11 cellular contexts compared by ENCODE assay signal in the genomic region with DNA sequence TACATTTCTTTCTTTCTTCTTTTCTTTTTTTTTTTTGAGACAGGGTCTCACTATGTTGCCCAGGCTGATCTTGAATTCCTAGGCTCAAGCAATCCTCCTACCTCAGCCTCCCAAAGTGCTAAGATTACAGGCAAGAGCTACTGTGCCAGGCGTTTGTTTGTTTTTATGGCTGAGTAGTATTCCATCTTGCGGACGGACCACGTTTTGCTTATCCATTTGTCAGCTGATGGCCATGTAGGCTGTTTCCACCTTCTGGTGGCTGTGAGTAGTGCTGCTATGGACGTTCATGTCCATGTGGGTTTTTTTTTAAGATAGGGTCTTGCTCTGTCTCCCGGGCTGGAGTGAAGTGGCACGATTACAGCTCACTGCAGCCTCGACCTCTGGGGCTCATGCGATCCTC. TPM values are rescaled to one million over a fixed set of nuclear protein-coding genes. Genes with fewer than 3 reads are reported as not detected.
A peak's percentile ranks its signal among the peaks of the same experiment; 100 is the strongest.
DNase-seq lines count a peak whose midpoint lies in the region; ATAC-seq and TF ChIP-seq lines count a peak whose summit lies in the region.
"Had no signal": no experiment of that assay in that cellular context is flagged by ENCODE, and none has a peak within 500 bp of the region (broad histone marks: within the 10 kb centered on the region; RNA-seq: fewer than 3 reads in every experiment).

No MANE protein-coding gene starts in this region.

- no peak for DNase-seq in MCF 10A (ENCODE audit: unreplicated experiment)
- DNase-seq in breast epithelium (ENCODE audit: low spot score in 2 of 2), result no peak
- DNase-seq in OCI-LY7 (ENCODE audit: low spot score), result peak; percentile 61
- no peak for DNase-seq in endothelial cell (ENCODE audit: low spot score)
- no peak for DNase-seq in NCI-H226
- no peak for DNase-seq in germinal center (ENCODE audit: low spot score)
- DNase-seq: activated CD4-positive, alpha-beta T cell treated with anti-CD3 and anti-CD28 coated beads for 1 hour; NCI-H526 treated with DMSO at 0.1 percent for 48 hours; small intestine had no signal

- H3K4me3 Mint-ChIP-seq in MCF 10A (ENCODE audit: unreplicated experiment), result no peak overlapping the region
- H3K4me3 Mint-ChIP-seq in endothelial cell (ENCODE audit: unreplicated experiment), result peak overlapping the region; percentile 56
- peak overlapping the region; percentile 94 for H3K4me3 Mint-ChIP-seq in stimulated activated memory B cell treated with anti-CD40 and anti-IgM and Interleukin-4, amounts not matched to agents 10 μg/mL and 1 μg/mL and 100 μg/mL, for 72 hours

- H3K9me2 ChIP-seq in OCI-LY7 (ENCODE audit: insufficient read depth, low read length), result no peaks in the 10 kb centered on the region

- intact Hi-C loops in MCF 10A (cut with micrococcal nuclease), result no loop called here
- intact Hi-C loops in breast epithelium (cut with DNase I; ENCODE audit: low total_unique reads), result no loop called here
- intact Hi-C loops in OCI-LY7 (cut with micrococcal nuclease; ENCODE audit: unreplicated experiment), result loop anchor here (5.0 to 10.0 kb wide), 2 partner anchors 195 to 608 kb away; partner anchors contain the start of genes MXD3 and N4BP3

- BruUV-seq in MCF 10A (replicated peaks; lab: Mats Ljungman, UMichigan), result no TSS peak
- no TSS peak for BruUV-seq in OCI-LY7 (replicated peaks; lab: Mats Ljungman, UMichigan)

- TF ChIP-seq CTCF in MCF 10A (IDR thresholded peaks at IDR 0.05; ENCODE audit: unreplicated experiment), result peak; percentile 31
- no peak for TF ChIP-seq CTCF in breast epithelium (IDR thresholded peaks at IDR 0.05)
- TF ChIP-seq CTCF in OCI-LY7 (conservative IDR thresholded peaks at IDR 0.05; ENCODE audit: low read length), result peak; percentile 61
- TF ChIP-seq CTCF in endothelial cell (IDR thresholded peaks at IDR 0.05; ENCODE audit: unreplicated experiment), result peak; percentile 52

- H3K4me2 ChIP-seq in OCI-LY7 (ENCODE audit: low read length), result peak overlapping the region; percentile 100

- no peaks in the 10 kb centered on the region for H3K27me3 ChIP-seq in breast epithelium

- H3K27ac ChIP-seq in breast epithelium (no peak overlapping the region), OCI-LY7 (ENCODE audit: low read depth, low read length, poor library complexity, severe bottlenecking) (peak overlapping the region; percentile 95)

- no peak overlapping the region for H3K27ac Mint-ChIP-seq in MCF 10A (ENCODE audit: low read depth, unreplicated experiment)
- peak overlapping the region; percentile 84 for H3K27ac Mint-ChIP-seq in endothelial cell (ENCODE audit: unreplicated experiment)
- H3K27ac Mint-ChIP-seq in stimulated activated memory B cell treated with anti-CD40 and anti-IgM and Interleukin-4, amounts not matched to agents 10 μg/mL and 1 μg/mL and 100 μg/mL, for 72 hours, result peak overlapping the region; percentile 95

- H3K9me3 Mint-ChIP-seq in MCF 10A (ENCODE audit: unreplicated experiment) (no peaks in the 10 kb centered on the region), endothelial cell (ENCODE audit: unreplicated experiment) (no peaks in the 10 kb centered on the region)
- no peaks in the 10 kb centered on the region for H3K9me3 Mint-ChIP-seq in stimulated activated memory B cell treated with anti-CD40 and anti-IgM and Interleukin-4, amounts not matched to agents 10 μg/mL and 1 μg/mL and 100 μg/mL, for 72 hours

- H3K36me3 ChIP-seq in breast epithelium (peaks cover 8% of the 10 kb centered on the region), OCI-LY7 (ENCODE audit: insufficient read depth, low read length) (peaks cover 89% of the 10 kb centered on the region)

- H3K4me1 Mint-ChIP-seq in MCF 10A (ENCODE audit: insufficient read depth, unreplicated experiment) (peaks cover 13% of the 10 kb centered on the region), endothelial cell (ENCODE audit: unreplicated experiment) (peaks cover 35% of the 10 kb centered on the region)
- peaks cover 72% of the 10 kb centered on the region for H3K4me1 Mint-ChIP-seq in stimulated activated memory B cell treated with anti-CD40 and anti-IgM and Interleukin-4, amounts not matched to agents 10 μg/mL and 1 μg/mL and 100 μg/mL, for 72 hours

- POLR2A ChIA-PET in MCF 10A (lab: Yijun Ruan, JAX), result interaction anchor here (1.0 kb wide), 1 partner anchor 9 kb away, joined by 4 read pairs; no protein-coding TSS in a partner anchor
- POLR2A ChIA-PET in OCI-LY7 (lab: Charles Lee), result interaction anchor here (0.6 to 1.5 kb wide), 4 partner anchors 9 to 39 kb away, joined by 3 to 5 read pairs (median 4); no protein-coding TSS in a partner anchor

- H3K9me3 ChIP-seq in breast epithelium, result no peaks in the 10 kb centered on the region
- no peaks in the 10 kb centered on the region for H3K9me3 ChIP-seq in OCI-LY7 (ENCODE audit: low read length)

- no peak for TF ChIP-seq POLR2A in breast epithelium (IDR thresholded peaks at IDR 0.05)

- H3K36me3 Mint-ChIP-seq in MCF 10A (ENCODE audit: insufficient read depth, unreplicated experiment) (peaks cover 20% of the 10 kb centered on the region), endothelial cell (ENCODE audit: low read depth, unreplicated experiment) (peaks cover 38% of the 10 kb centered on the region)
- H3K36me3 Mint-ChIP-seq in stimulated activated memory B cell treated with anti-CD40 and anti-IgM and Interleukin-4, amounts not matched to agents 10 μg/mL and 1 μg/mL and 100 μg/mL, for 72 hours, result peaks cover 49% of the 10 kb centered on the region

- no peaks in the 10 kb centered on the region for H3K27me3 Mint-ChIP-seq in MCF 10A (ENCODE audit: insufficient read depth, unreplicated experiment)
- H3K27me3 Mint-ChIP-seq in endothelial cell (ENCODE audit: unreplicated experiment), result peaks cover 15% of the 10 kb centered on the region
- H3K27me3 Mint-ChIP-seq in stimulated activated memory B cell treated with anti-CD40 and anti-IgM and Interleukin-4, amounts not matched to agents 10 μg/mL and 1 μg/mL and 100 μg/mL, for 72 hours, result no peaks in the 10 kb centered on the region

- CTCF ChIA-PET in MCF 10A (lab: Yijun Ruan, JAX) (interaction anchor here (0.8 to 3.0 kb wide), 8 partner anchors 10 to 393 kb away, joined by 3 to 12 read pairs (median 4); partner anchors contain the start of gene PDLIM7), OCI-LY7 (lab: Charles Lee; ENCODE audit: unreplicated experiment) (interaction anchor here (0.9 kb wide), 1 partner anchor 10 kb away, joined by 3 read pairs; the partner anchor contains the start of gene PDLIM7)

- H3K4me1 ChIP-seq in breast epithelium, result no peaks in the 10 kb centered on the region
- peaks cover 84% of the 10 kb centered on the region for H3K4me1 ChIP-seq in OCI-LY7 (ENCODE audit: insufficient read depth, low read length, poor library complexity, severe bottlenecking)

- H3K4me3 ChIP-seq in breast epithelium, result no peak overlapping the region
- peak overlapping the region; percentile 77 for H3K4me3 ChIP-seq in OCI-LY7 (ENCODE audit: low read depth, low read length, poor library complexity, severe bottlenecking)

- no peak for ATAC-seq in stimulated activated memory B cell treated with anti-CD40 and anti-IgM and Interleukin-4, amounts not matched to agents 10 μg/mL and 1 μg/mL and 100 μg/mL, for 72 hours
- no peak for ATAC-seq in GM18519 (IDR thresholded peaks at IDR 0.05; ENCODE audit: low FRiP score, unreplicated experiment)

- H2AFZ ChIP-seq in OCI-LY7 (ENCODE audit: low read length), result no peak overlapping the region

- H3K79me2 ChIP-seq in OCI-LY7 (ENCODE audit: insufficient read depth, low read depth, low read length), result peaks cover 35% of the 10 kb centered on the region

- H4K20me1 ChIP-seq in OCI-LY7 (ENCODE audit: insufficient read depth, low read length), result no peaks in the 10 kb centered on the region

RNA-seq across cellular contexts. Expression of gene DOK3, which starts 2.5 kb away (rescaled TPM):
- total RNA-seq in MCF 10A (2022) (5.4 and 6.0 TPM in 2 replicates), breast epithelium (1 to 10 TPM; 1.6 to 7.2 (median 6.6) TPM), OCI-LY7 (2022) (260 and 268 TPM in 2 replicates), endothelial cell (ENCODE audit: unreplicated experiment) (51.4 TPM)
- total RNA-seq in OCI-LY7 (2014; rRNA removed; shearing (Covaris generic)), result 186 and 197 TPM in 2 replicates

RNA-seq across cellular contexts. Expression of gene DDX41, which starts 9.6 kb away (rescaled TPM):
- total RNA-seq in MCF 10A (2022), result 125 and 135 TPM in 2 replicates
- 100 to 1,000 TPM in 2 of 3 donors, 10 to 100 TPM in 1; 76.0 to 110 (median 103) TPM for total RNA-seq in breast epithelium
- total RNA-seq in OCI-LY7 (2014; rRNA removed; shearing (Covaris generic)), result 216 and 224 TPM in 2 replicates
- 145 and 169 TPM in 2 replicates for total RNA-seq in OCI-LY7 (2022)
- total RNA-seq in endothelial cell (ENCODE audit: unreplicated experiment), result 125 TPM

RNA-seq across cellular contexts. Expression of gene PDLIM7, which starts 9.8 kb away (rescaled TPM):
- 164 and 257 TPM in 2 replicates for total RNA-seq in MCF 10A (2022)
- total RNA-seq in breast epithelium, result 10 to 100 TPM; 17.1 to 61.9 (median 42.6) TPM
- total RNA-seq in OCI-LY7 (2014; rRNA removed; shearing (Covaris generic)), result 38.8 and 41.4 TPM in 2 replicates
- total RNA-seq in OCI-LY7 (2022), result 58.0 and 78.9 TPM in 2 replicates
- 238 TPM for total RNA-seq in endothelial cell (ENCODE audit: unreplicated experiment)

RNA-seq across cellular contexts. Expression of gene DBN1, which starts 33.7 kb away (rescaled TPM):
- 149 and 165 TPM in 2 replicates for total RNA-seq in MCF 10A (2022)
- total RNA-seq in breast epithelium, result 10 to 100 TPM; 30.7 to 94.6 (median 61.3) TPM
- 11.7 and 17.4 TPM in 2 replicates for total RNA-seq in OCI-LY7 (2014; rRNA removed; shearing (Covaris generic))
- 21.3 and 22.0 TPM in 2 replicates for total RNA-seq in OCI-LY7 (2022)
- total RNA-seq in endothelial cell (ENCODE audit: unreplicated experiment), result 315 TPM

RNA-seq across cellular contexts. Expression of gene FAM193B, which starts 47.2 kb away (rescaled TPM):
- total RNA-seq in MCF 10A (2022) (73.5 and 80.4 TPM in 2 replicates), breast epithelium (10 to 100 TPM; 35.4 to 81.5 (median 77.0) TPM), OCI-LY7 (2022) (104 and 113 TPM in 2 replicates), endothelial cell (ENCODE audit: unreplicated experiment) (97.6 TPM)
- 63.2 and 92.8 TPM in 2 replicates for total RNA-seq in OCI-LY7 (2014; rRNA removed; shearing (Covaris generic))

Comparison
In these comparisons a context has a peak if more than half of its experiments do, and no peak if none do; other contexts are left out.
1. CTCF ChIP-seq: peak in MCF 10A (single experiment), OCI-LY7 (single experiment) and endothelial cell (single experiment); none in breast epithelium (0 of 3).